ENCODE assay signal across 8 cellular contexts in genomic region chr20:17504898-17505663, GRCh38. TPM values are rescaled to one million over a fixed set of nuclear protein-coding genes. Genes with fewer than 3 reads are reported as not detected.
DNase-seq lines count a peak whose midpoint lies in the region; ATAC-seq and TF ChIP-seq lines count a peak whose summit lies in the region.

No MANE protein-coding gene starts in this region.

- H3K4me1 ChIP-seq in OCI-LY1 (ENCODE audit: insufficient read depth, low read length, severe bottlenecking): peaks cover 17% of the 10 kb centered on the region
- peaks cover 4 to 12% of the 10 kb centered on the region in 2 donors for H3K4me1 ChIP-seq in thoracic aorta (ENCODE audit: control insufficient read depth in 1 of 2, low read depth in 2 of 2)

- no peaks in the 10 kb centered on the region for H3K36me3 ChIP-seq in OCI-LY1 (ENCODE audit: insufficient read depth, low read length)
- no peaks in the 10 kb centered on the region for H3K36me3 ChIP-seq in thoracic aorta

- H3K4me3 ChIP-seq in HL-60 (replicated peaks; ENCODE audit: insufficient read depth, low read length) (peak overlapping the region; percentile 45), OCI-LY1 (ENCODE audit: low read depth, low read length, poor library complexity, severe bottlenecking) (peak overlapping the region; percentile 56), fibroblast of villous mesenchyme (ENCODE audit: low read depth, low read length) (peak overlapping the region; percentile 61), thoracic aorta (peak overlapping the region; percentile 71)

- no peaks in the 10 kb centered on the region for H3K9me3 Mint-ChIP-seq in natural killer cell treated with Interleukin-12 subunit alpha and Interleukin-12 subunit beta and Interleukin-15 and Interleukin-18, amount 100 ng/mL, for 72 hours

- in situ Hi-C loops in Caki2 (cut with HindIII; ENCODE audit: low pct_unique_long_range_greater_than_20kb, low sequenced_read_pairs): no loop called here

- H3K9me2 ChIP-seq in OCI-LY1 (ENCODE audit: low read depth, low read length): no peaks in the 10 kb centered on the region

- H3K9ac ChIP-seq in OCI-LY1 (ENCODE audit: low read length): peak overlapping the region; percentile 49; the same call in 1 of the 2 replicates

- no peaks in the 10 kb centered on the region for H3K27me3 ChIP-seq in HL-60 (ENCODE audit: insufficient read depth, poor library complexity, severe bottlenecking)
- 0 out of 2 replicates have a peak, but pooled peaks cover 4% of the 10 kb centered on the region for H3K27me3 ChIP-seq in OCI-LY1 (ENCODE audit: insufficient read depth, low read length)
- no peaks in the 10 kb centered on the region for H3K27me3 ChIP-seq in thoracic aorta (replicated peaks; ENCODE audit: insufficient read depth)

- H3K4me2 ChIP-seq in OCI-LY1 (ENCODE audit: low read length): peak overlapping the region; percentile 77

- no peaks in the 10 kb centered on the region for H3K9me3 ChIP-seq in OCI-LY1 (ENCODE audit: low read length)
- H3K9me3 ChIP-seq in thoracic aorta: no peaks in the 10 kb centered on the region

- H3F3A ChIP-seq in OCI-LY1 (ENCODE audit: insufficient read depth, low read length): no peaks in the 10 kb centered on the region

- ATAC-seq in GM19468 (IDR thresholded peaks at IDR 0.05; ENCODE audit: extremely low read depth, unreplicated experiment) (peak; percentile 46), thoracic aorta (ENCODE audit: insufficient number of reproducible peaks, low FRiP score, low read depth) (peak; percentile 52)
- peak; percentile 89 to 90 for ATAC-seq in natural killer cell treated with Interleukin-12 subunit alpha and Interleukin-12 subunit beta and Interleukin-15 and Interleukin-18, amount 100 ng/mL, for 72 hours

- TF ChIP-seq CTCF in HL-60 (IDR thresholded peaks at IDR 0.05; ENCODE audit: insufficient read depth, low read length) (no peak), OCI-LY1 (IDR thresholded peaks at IDR 0.05; ENCODE audit: low read length) (peak; percentile 62; the same call in 1 of the 2 replicates), fibroblast of villous mesenchyme (IDR thresholded peaks at IDR 0.05; ENCODE audit: insufficient read depth, low read depth, low read length) (peak; percentile 59), thoracic aorta (IDR thresholded peaks at IDR 0.05) (peak; percentile 74)

- peak overlapping the region; percentile 61 to 84 for H3K27ac Mint-ChIP-seq in natural killer cell treated with Interleukin-12 subunit alpha and Interleukin-12 subunit beta and Interleukin-15 and Interleukin-18, amount 100 ng/mL, for 72 hours

- no peaks in the 10 kb centered on the region for H3K79me2 ChIP-seq in OCI-LY1 (ENCODE audit: insufficient read depth, low read length)

- DNase-seq in Caki2 (ENCODE audit: low read depth) (peak; percentile 52), HL-60 (ENCODE audit: low read depth in 1 of 2, low spot score in 1 of 2) (peak; percentile 47 to 73), fibroblast of villous mesenchyme (ENCODE audit: low read depth) (peak; percentile 74), thoracic aorta (ENCODE audit: low spot score) (no peak)
- peak; percentile 15 for DNase-seq in activated T-helper 1 cell treated with anti-CD3 and anti-CD28 coated beads, Interleukin-2, amount 50 U/mL, for 16 hours (ENCODE audit: low read depth in 1 of 2, low spot score in 1 of 2)
- DNase-seq in natural killer cell treated with Interleukin-12 subunit alpha and Interleukin-12 subunit beta and Interleukin-15 and Interleukin-18, amount 100 ng/mL, for 72 hours (ENCODE audit: low spot score): peak; percentile 88

- H3K27ac ChIP-seq in HL-60 (replicated peaks) (peak overlapping the region; percentile 44), OCI-LY1 (ENCODE audit: low read depth, low read length, poor library complexity, severe bottlenecking) (no peak overlapping the region), thoracic aorta (no peak overlapping the region)

- peak overlapping the region; percentile 58 for H2AFZ ChIP-seq in OCI-LY1 (ENCODE audit: low read length)

- H3K4me1 Mint-ChIP-seq in natural killer cell treated with Interleukin-12 subunit alpha and Interleukin-12 subunit beta and Interleukin-15 and Interleukin-18, amount 100 ng/mL, for 72 hours (ENCODE audit: low read depth in 2 of 2): peaks cover 34 to 42% of the 10 kb centered on the region in 2 donors

- no peaks in the 10 kb centered on the region for H3K27me3 Mint-ChIP-seq in natural killer cell treated with Interleukin-12 subunit alpha and Interleukin-12 subunit beta and Interleukin-15 and Interleukin-18, amount 100 ng/mL, for 72 hours

- H4K20me1 ChIP-seq in OCI-LY1 (ENCODE audit: insufficient read depth, low read length): no peaks in the 10 kb centered on the region

- H3K36me3 Mint-ChIP-seq in natural killer cell treated with Interleukin-12 subunit alpha and Interleukin-12 subunit beta and Interleukin-15 and Interleukin-18, amount 100 ng/mL, for 72 hours: no peaks in the 10 kb centered on the region

- peak overlapping the region; percentile 88 for H3K4me3 Mint-ChIP-seq in natural killer cell treated with Interleukin-12 subunit alpha and Interleukin-12 subunit beta and Interleukin-15 and Interleukin-18, amount 100 ng/mL, for 72 hours

RNA-seq across cellular contexts. Expression of gene BFSP1, which starts 26.1 kb away (rescaled TPM):
- 26.7 and 37.0 TPM in 2 replicates for total RNA-seq in Caki2 (2014; rRNA removed; shearing (Covaris generic); ENCODE audit: low replicate concordance)
- total RNA-seq in fibroblast of villous mesenchyme: 2.9 and 4.7 TPM in 2 replicates
- under 1 TPM; 0.14 to 0.20 TPM for total RNA-seq in natural killer cell treated with Interleukin-12 subunit alpha and Interleukin-12 subunit beta and Interleukin-15 and Interleukin-18, amount 100 ng/mL, for 72 hours
- 1 to 10 TPM; 2.4 to 3.0 TPM for total RNA-seq in thoracic aorta
